In genomic region chr1:88685239-88685604, GRCh38 we compare ENCODE assay signal across 1 cellular context.
A peak's percentile ranks its signal among the peaks of the same experiment; 100 is the strongest.
TF ChIP-seq lines count a peak whose summit lies in the region.

No MANE protein-coding gene starts in this region.

TF ChIP-seq in K562, 482 proteins besides CTCF, POLR2A, EP300 and RAD21 (continued from another document):
- 0 out of 2 replicates have a peak, but pooled peaks have one; percentile 64 for TF ChIP-seq TRIM25 (IDR thresholded peaks at IDR 0.05; ENCODE audit: borderline replicate concordance)
- no peak for TF ChIP-seq PBX2 (CRISPR knock-in tag; IDR thresholded peaks at IDR 0.05; ENCODE audit: low read depth)
- no peak for TF ChIP-seq PBX2 (tag; conservative IDR thresholded peaks at IDR 0.05; ENCODE audit: low read depth)
- TF ChIP-seq MCM3 (IDR thresholded peaks at IDR 0.05): no peak
- TF ChIP-seq GTF2F1 (IDR thresholded peaks at IDR 0.05; ENCODE audit: low read depth, low read length): no peak
- TF ChIP-seq ATF1 (CRISPR knock-in tag; IDR thresholded peaks at IDR 0.05): no peak
- no peak for TF ChIP-seq ATF1 (tag; IDR thresholded peaks at IDR 0.05)
- TF ChIP-seq TRIM28 (IDR thresholded peaks at IDR 0.05): no peak
- no peak for TF ChIP-seq RHOXF2B (CRISPR knock-in tag; conservative IDR thresholded peaks at IDR 0.05)
TF ChIP-seq in K562: peak in this region for 10.
